23 cellular contexts compared by ENCODE assay signal in genomic region chr15:34790121-34790520, GRCh38. TPM values are rescaled to one million over a fixed set of nuclear protein-coding genes. Genes with fewer than 3 reads are reported as not detected.
"Had no signal": no experiment of that assay in that cellular context is flagged by ENCODE, and none has a peak within 500 bp of the region (broad histone marks: within the 10 kb centered on the region; RNA-seq: fewer than 3 reads in every experiment).

No MANE protein-coding gene starts in this region.

- H3K9me3 ChIP-seq: MG63, SK-N-SH had no signal

- H3K27me3 ChIP-seq: MG63 had no signal

- H3K4me2 ChIP-seq: SK-N-SH had no signal

- FAIRE-seq: RCC 7860 had no signal

- DNase-seq: KBM-7, MG63, NCI-H1092, NCI-H1105 treated with DMSO at 0.1 percent for 48 hours, NCI-H1417 treated with DMSO at 0.1 percent for 48 hours, NCI-H146, NCI-H187, NCI-H2029, NCI-H2081 treated with DMSO at 0.1 percent for 48 hours, NCI-H2171, NCI-H226, NCI-H446, NCI-H510A, NCI-H524 treated with DMSO at 0.1 percent for 48 hours, NCI-H69, NCI-H774, RPMI8226, SHP77, SK-N-SH had no signal

- H3K27ac ChIP-seq: HL-60 had no signal

- H3K4me3 ChIP-seq: MG63 had no signal

- H3K36me3 ChIP-seq: MG63 had no signal

- H3K9ac ChIP-seq: SK-N-SH had no signal

RNA-seq across cellular contexts. Expression of gene ACTC1, which starts 5.2 kb away (rescaled TPM):
- total RNA-seq: SK-MEL-5 had no signal
- polyA plus RNA-seq: SK-N-SH had no signal

RNA-seq across cellular contexts. Expression of gene GJD2, which starts 35.3 kb away (rescaled TPM):
- total RNA-seq: LHCN-M2, SK-MEL-5 had no signal
- polyA plus RNA-seq: SK-N-SH had no signal
